In the genomic region with DNA sequence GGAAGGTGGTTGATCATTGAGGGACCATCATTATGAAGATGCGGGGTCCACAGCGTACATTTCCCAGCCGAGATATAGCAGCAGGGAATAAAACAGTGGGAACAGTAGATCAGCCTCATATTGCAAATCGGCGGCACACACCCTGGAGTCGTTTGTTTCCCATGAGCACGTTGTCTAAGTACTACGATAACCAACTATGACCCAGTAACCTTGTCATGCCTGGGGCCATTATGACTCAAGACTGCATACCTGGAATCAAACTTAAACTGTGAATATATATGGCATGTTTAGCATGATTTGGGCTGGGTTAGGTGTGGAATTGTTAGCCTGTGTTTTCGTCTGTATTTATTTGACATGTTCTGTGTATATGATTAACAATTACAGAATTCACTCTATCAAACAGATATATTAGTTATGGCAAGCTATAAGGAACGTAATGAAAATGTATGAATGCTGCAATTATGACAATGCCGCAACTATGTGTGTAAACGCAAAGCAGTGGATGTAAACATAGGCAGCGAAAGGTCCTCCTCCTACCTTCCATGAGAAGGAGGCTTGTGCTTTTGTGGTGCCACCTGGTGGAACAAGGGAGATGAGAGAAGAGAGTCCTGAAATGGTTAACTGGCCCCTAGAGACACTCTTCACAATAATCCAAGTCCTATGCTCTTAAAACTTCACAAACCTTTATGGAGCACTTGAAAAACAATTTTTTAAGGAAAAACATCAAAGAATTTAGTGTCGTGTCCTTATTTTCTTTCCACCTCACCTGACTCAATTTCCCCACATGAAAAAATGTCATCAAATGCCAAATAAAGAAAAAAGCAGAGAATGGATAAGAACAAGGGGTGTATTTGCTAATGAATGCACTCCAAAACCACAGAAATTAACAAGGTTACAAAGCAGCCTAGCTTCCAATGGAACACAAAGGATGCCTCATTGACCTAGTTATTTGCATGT, we compare ENCODE assay signal across 8 cellular contexts. TPM values are rescaled to one million over a fixed set of nuclear protein-coding genes. Genes with fewer than 3 reads are reported as not detected.
DNase-seq lines count a peak whose midpoint lies in the region; ATAC-seq and TF ChIP-seq lines count a peak whose summit lies in the region.

No MANE protein-coding gene starts in this region.

- CTCF ChIA-PET in HCT116 (lab: Charles Lee): no interaction called here
- CTCF ChIA-PET in Panc1 (lab: Charles Lee): no interaction called here

- H3K27ac ChIP-seq in HCT116 (ENCODE audit: low read depth, low read length): no peak overlapping the region
- no peak overlapping the region for H3K27ac ChIP-seq in Panc1 (ENCODE audit: low read length)
- H3K27ac ChIP-seq in left lung: no peak overlapping the region

- TF ChIP-seq CTCF in HCT116 (IDR thresholded peaks at IDR 0.05 in 2 of 3, conservative IDR thresholded peaks at IDR 0.05 in 1 of 3; ENCODE audit: borderline replicate concordance in 1 of 3, insufficient read depth in 1 of 3, low read depth in 2 of 3, low read length in 2 of 3): peak in 1 of 3 experiments; percentile 16; a peak in 2 of 6 replicates
- TF ChIP-seq CTCF in Panc1 (IDR thresholded peaks at IDR 0.05): peak; percentile 42
- TF ChIP-seq CTCF in left lung (IDR thresholded peaks at IDR 0.05): no peak

- no peak overlapping the region for H2AFZ ChIP-seq in HCT116 (ENCODE audit: low read depth, low read length, poor library complexity, severe bottlenecking)

- peak; percentile 6; the same call in 1 of the 2 replicates for TF ChIP-seq RAD21 in HCT116 (IDR thresholded peaks at IDR 0.05; ENCODE audit: low read depth)

- H3K4me3 ChIP-seq in HCT116 (replicated peaks in 1 of 2; ENCODE audit: low read depth in 1 of 2, low read length in 2 of 2) (no peak overlapping the region), Panc1 (ENCODE audit: low read depth in 2 of 2, low read length in 2 of 2) (no peak overlapping the region), left lung (no peak overlapping the region)

- H3K36me3 ChIP-seq in HCT116 (ENCODE audit: control insufficient read depth in 1 of 2, insufficient read depth in 2 of 2, low read length in 2 of 2) (no peaks in the 10 kb centered on the region), Panc1 (ENCODE audit: control insufficient read depth, insufficient read depth, low read length) (no peaks in the 10 kb centered on the region), left lung (no peaks in the 10 kb centered on the region)

- no peak overlapping the region for H3K4me2 ChIP-seq in HCT116 (ENCODE audit: low read length)

- intact Hi-C loops in HCT116 (cut with micrococcal nuclease): no loop called here
- intact Hi-C loops in Panc1 (cut with micrococcal nuclease; ENCODE audit: unreplicated experiment): no loop called here
- intact Hi-C loops in left lung (cut with DNase I): no loop called here

- RAD21 ChIA-PET in HCT116 (lab: Charles Lee; ENCODE audit: low non-redundant PET in 1 of 2, low total read pairs in 2 of 2, uncharacterized antibody in 2 of 2, unreplicated experiment in 2 of 2): no interaction called here

- DNase-seq in ELR (ENCODE audit: low read depth) (peak; percentile 72), HCT116 (ENCODE audit: low read depth, low spot score) (no peak), Panc1 (ENCODE audit: low read depth, low spot score) (no peak), islet precursor cell (peak; percentile 67), left lung (no peak)
- no peak for DNase-seq in stimulated activated naive CD4-positive, alpha-beta T cell (lab: John Stamatoyannopoulos, UW)

- no peaks in the 10 kb centered on the region for H3K79me2 ChIP-seq in HCT116 (ENCODE audit: insufficient read depth, low read length)

- no peak for ATAC-seq in HCT116
- no peak for ATAC-seq in Panc1
- ATAC-seq in HG03097 (IDR thresholded peaks at IDR 0.05; ENCODE audit: low FRiP score, unreplicated experiment): no peak
- no peak for ATAC-seq in left lung
- no peak for ATAC-seq in HG03469 (IDR thresholded peaks at IDR 0.05; ENCODE audit: unreplicated experiment)

- H3K27me3 ChIP-seq in HCT116 (ENCODE audit: insufficient read depth, low read length) (no peaks in the 10 kb centered on the region), Panc1 (ENCODE audit: control insufficient read depth, insufficient read depth, low read length) (no peaks in the 10 kb centered on the region), left lung (no peaks in the 10 kb centered on the region)

- peaks cover 0 to 31% of the 10 kb centered on the region in 2 experiments; a peak in 2 of 4 replicates for H3K9me3 ChIP-seq in HCT116 (ENCODE audit: control insufficient read depth in 1 of 2, insufficient read depth in 1 of 2, low read depth in 1 of 2, low read length in 2 of 2)
- no peaks in the 10 kb centered on the region for H3K9me3 ChIP-seq in Panc1 (ENCODE audit: control insufficient read depth, insufficient read depth, low read depth, low read length)
- no peaks in the 10 kb centered on the region for H3K9me3 ChIP-seq in left lung

- no TSS peak for BruUV-seq in HCT116 (replicated peaks; lab: Mats Ljungman, UMichigan)
- no TSS peak for BruUV-seq in Panc1 (replicated peaks; lab: Mats Ljungman, UMichigan)

- POLR2A ChIA-PET in HCT116 (lab: Charles Lee) (no interaction called here), Panc1 (lab: Charles Lee) (no interaction called here)

- H3K4me1 ChIP-seq in HCT116 (ENCODE audit: control insufficient read depth in 1 of 2, insufficient read depth in 2 of 2, low read length in 2 of 2): no peaks in the 10 kb centered on the region
- no peaks in the 10 kb centered on the region for H3K4me1 ChIP-seq in Panc1 (ENCODE audit: control insufficient read depth, insufficient read depth, low read length)
- no peaks in the 10 kb centered on the region for H3K4me1 ChIP-seq in left lung

- no peaks in the 10 kb centered on the region for H4K20me1 ChIP-seq in HCT116 (ENCODE audit: insufficient read depth)

- no peaks in the 10 kb centered on the region for H3K9me2 ChIP-seq in HCT116 (ENCODE audit: insufficient read depth)

- TF ChIP-seq POLR2A in HCT116 (IDR thresholded peaks at IDR 0.05; ENCODE audit: borderline replicate concordance, extremely low read depth, insufficient read depth, insufficient read length): no peak

- in situ Hi-C loops in Panc1 (cut with HindIII; ENCODE audit: low pct_unique_long_range_greater_than_20kb, low sequenced_read_pairs): no loop called here

- H3K9ac ChIP-seq in HCT116 (ENCODE audit: low read length): no peak overlapping the region

TF ChIP-seq in HCT116, 20 proteins besides CTCF, POLR2A, EP300 and RAD21:
- TF ChIP-seq ELF1 (IDR thresholded peaks at IDR 0.05; ENCODE audit: borderline replicate concordance, low read depth): no peak
- TF ChIP-seq EGR1 (IDR thresholded peaks at IDR 0.05; ENCODE audit: low read depth): no peak
- TF ChIP-seq CBX3 (IDR thresholded peaks at IDR 0.05; ENCODE audit: low read depth): no peak
- TF ChIP-seq EZH2 (IDR thresholded peaks at IDR 0.05): no peak
- TF ChIP-seq, protein P1, sequence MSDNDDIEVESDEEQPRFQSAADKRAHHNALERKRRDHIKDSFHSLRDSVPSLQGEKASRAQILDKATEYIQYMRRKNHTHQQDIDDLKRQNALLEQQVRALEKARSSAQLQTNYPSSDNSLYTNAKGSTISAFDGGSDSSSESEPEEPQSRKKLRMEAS (IDR thresholded peaks at IDR 0.05): no peak
- TF ChIP-seq, protein P2, sequence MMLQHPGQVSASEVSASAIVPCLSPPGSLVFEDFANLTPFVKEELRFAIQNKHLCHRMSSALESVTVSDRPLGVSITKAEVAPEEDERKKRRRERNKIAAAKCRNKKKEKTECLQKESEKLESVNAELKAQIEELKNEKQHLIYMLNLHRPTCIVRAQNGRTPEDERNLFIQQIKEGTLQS (IDR thresholded peaks at IDR 0.05): no peak
- no peak for TF ChIP-seq SRF (IDR thresholded peaks at IDR 0.05; ENCODE audit: low read depth)
- no peak for TF ChIP-seq YY1 (IDR thresholded peaks at IDR 0.05; ENCODE audit: extremely low read depth, insufficient replicate concordance, low read depth, low read length)
- TF ChIP-seq CEBPB (IDR thresholded peaks at IDR 0.05; ENCODE audit: low read depth): no peak
- no peak for TF ChIP-seq ZFX (IDR thresholded peaks at IDR 0.05)

RNA-seq across cellular contexts. Expression of a gene that starts 47.1 kb away (rescaled TPM):
- 0.02 TPM for total RNA-seq in HCT116 (2021; ENCODE audit: unreplicated experiment)
- polyA plus RNA-seq in HCT116 (2012): not detected in 2 replicates
- 0.15 TPM for total RNA-seq in Panc1 (2021; ENCODE audit: unreplicated experiment)
- not detected for polyA plus RNA-seq in Panc1 (2012; ENCODE audit: insufficient read length)
- total RNA-seq in left lung: 10 to 100 TPM; 18.2 to 29.5 TPM

Comparison
In these comparisons a context has a peak if more than half of its experiments do, and no peak if none do; other contexts are left out.
1. DNase-seq: peak in ELR (single experiment) and islet precursor cell (single experiment); none in HCT116 (single experiment), Panc1 (single experiment), left lung (0 of 2) and stimulated activated naive CD4-positive, alpha-beta T cell (0 of 6).
2. RNA of a gene that starts 47.1 kb away (total RNA-seq): 18.2 to 29.5 TPM in left lung; 0.15 TPM in Panc1 (single experiment) and 0.02 TPM in HCT116 (single experiment); every median in the first group is over 10 times any median in the second.